In the genomic region with DNA sequence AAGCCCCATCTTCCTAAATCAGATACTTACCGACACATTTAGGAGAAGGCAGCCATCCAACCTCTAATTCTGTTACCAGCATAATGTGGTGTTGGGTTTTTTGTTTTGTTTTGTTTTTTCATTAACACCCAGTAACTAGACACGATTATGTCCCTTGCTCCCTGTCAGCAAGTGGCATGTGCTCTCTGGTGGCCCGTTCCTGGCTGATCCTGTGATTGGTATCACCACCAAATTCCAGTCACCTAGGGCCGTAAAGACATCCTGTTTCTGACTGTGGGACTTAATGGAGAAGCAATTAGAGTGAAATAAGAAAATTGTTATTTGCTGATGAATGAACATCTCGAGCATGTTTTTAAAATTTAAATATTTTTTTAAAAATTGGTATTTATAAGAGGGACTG, we compare ENCODE assay signal across 1 cellular context.
TF ChIP-seq lines count a peak whose summit lies in the region.

No MANE protein-coding gene starts in this region.

TF ChIP-seq in K562, 482 proteins besides CTCF, POLR2A, EP300 and RAD21:
- TF ChIP-seq SAFB2 (IDR thresholded peaks at IDR 0.05; ENCODE audit: borderline replicate concordance, low read depth, low read length, severe bottlenecking): no peak
- no peak for TF ChIP-seq FOS (IDR thresholded peaks at IDR 0.05; ENCODE audit: extremely low read depth, insufficient read length)
- TF ChIP-seq POLR2B (IDR thresholded peaks at IDR 0.05; ENCODE audit: low read depth, partially characterized antibody): no peak
- TF ChIP-seq CHCHD3 (CRISPR knock-in tag; IDR thresholded peaks at IDR 0.05): no peak
- no peak for TF ChIP-seq MAFF (IDR thresholded peaks at IDR 0.05; ENCODE audit: low read length)
- no peak for TF ChIP-seq SRSF3 (IDR thresholded peaks at IDR 0.05; ENCODE audit: insufficient read depth, low read length)
- no peak for TF ChIP-seq ZNF175 (CRISPR knock-in tag; IDR thresholded peaks at IDR 0.05; ENCODE audit: low read depth)
